8 cellular contexts compared by ENCODE assay signal in genomic region chr11:5690216-5690615, GRCh38. TPM values are rescaled to one million over a fixed set of nuclear protein-coding genes. Genes with fewer than 3 reads are reported as not detected.
A peak's percentile ranks its signal among the peaks of the same experiment; 100 is the strongest.
DNase-seq lines count a peak whose midpoint lies in the region; ATAC-seq and TF ChIP-seq lines count a peak whose summit lies in the region.

No MANE protein-coding gene starts in this region.

- H3K4me3 ChIP-seq in astrocyte of the cerebellum (ENCODE audit: low read depth, low read length) (peak overlapping the region; percentile 46), thyroid gland (replicated peaks in 1 of 3) (peak overlapping the region in 2 of 3 donors; percentile 6 to 27)

- ATAC-seq in GM21825 (IDR thresholded peaks at IDR 0.05; ENCODE audit: unreplicated experiment), result no peak

- peaks cover 28% of the 10 kb centered on the region for H3K36me3 Mint-ChIP-seq in activated CD4-positive, alpha-beta T cell treated with anti-CD3 and anti-CD28 coated beads, Interleukin-2, amount 10 ng/mL, durations not matched to agents 24 days and 14 days (ENCODE audit: low read depth)

- peak overlapping the region; percentile 89 for H3K4me3 Mint-ChIP-seq in activated CD4-positive, alpha-beta T cell treated with anti-CD3 and anti-CD28 coated beads, Interleukin-2, amount 10 ng/mL, durations not matched to agents 24 days and 14 days

- peak; percentile 61 for DNase-seq in activated CD4-positive, alpha-beta T cell treated with anti-CD3 and anti-CD28 coated beads, Interleukin-2, amount 10 ng/mL, durations not matched to agents 24 days and 14 days
- DNase-seq in activated CD4-positive, alpha-beta T cell treated with anti-CD3 and anti-CD28 coated beads for 48 hours, result no peak
- no peak for DNase-seq in astrocyte of the cerebellum (ENCODE audit: low read depth)
- no peak for DNase-seq in thyroid gland
- DNase-seq in NCI-H187 (lab: John Stamatoyannopoulos, UW), result no peak
- no peak for DNase-seq in NCI-H82 treated with DMSO at 0.1 percent for 48 hours (lab: John Stamatoyannopoulos, UW; ENCODE audit: unreplicated experiment)

- H3K4me1 Mint-ChIP-seq in activated CD4-positive, alpha-beta T cell treated with anti-CD3 and anti-CD28 coated beads, Interleukin-2, amount 10 ng/mL, durations not matched to agents 24 days and 14 days, result peaks cover 52% of the 10 kb centered on the region

- no peaks in the 10 kb centered on the region for H3K9me3 Mint-ChIP-seq in activated CD4-positive, alpha-beta T cell treated with anti-CD3 and anti-CD28 coated beads, Interleukin-2, amount 10 ng/mL, durations not matched to agents 24 days and 14 days

- intact Hi-C loops in activated CD4-positive, alpha-beta T cell treated with anti-CD3 and anti-CD28 coated beads, Interleukin-2, amount 10 ng/mL, durations not matched to agents 24 days and 14 days (cut with micrococcal nuclease), result no loop called here
- intact Hi-C loops in thyroid gland (cut with DNase I), result no loop called here

- no peaks in the 10 kb centered on the region for H3K36me3 ChIP-seq in thyroid gland

- H3K27ac ChIP-seq in layer of hippocampus (ENCODE audit: low read depth, low read length) (peak overlapping the region; percentile 44), thyroid gland (peak overlapping the region; percentile 80 to 92 (median 82))

- H3K27ac Mint-ChIP-seq in activated CD4-positive, alpha-beta T cell treated with anti-CD3 and anti-CD28 coated beads, Interleukin-2, amount 10 ng/mL, durations not matched to agents 24 days and 14 days, result peak overlapping the region; percentile 88

- no peaks in the 10 kb centered on the region for H3K9me3 ChIP-seq in thyroid gland

- peaks cover 7% of the 10 kb centered on the region in 2 donors for H3K4me1 ChIP-seq in thyroid gland

- H3K27me3 Mint-ChIP-seq in activated CD4-positive, alpha-beta T cell treated with anti-CD3 and anti-CD28 coated beads, Interleukin-2, amount 10 ng/mL, durations not matched to agents 24 days and 14 days, result no peaks in the 10 kb centered on the region

- no peak for TF ChIP-seq CTCF in astrocyte of the cerebellum (IDR thresholded peaks at IDR 0.05; ENCODE audit: low read depth, low read length, missing control alignments)
- TF ChIP-seq CTCF in thyroid gland (IDR thresholded peaks at IDR 0.05), result no peak

- H3K27me3 ChIP-seq in layer of hippocampus (ENCODE audit: control insufficient read depth, insufficient read depth, low read length) (no peaks in the 10 kb centered on the region), thyroid gland (no peaks in the 10 kb centered on the region)

- in situ Hi-C loops in astrocyte of the cerebellum (cut with HindIII; ENCODE audit: low sequenced_read_pairs), result loop anchor here (5.0 kb wide), 1 partner anchor 88 kb away; no protein-coding TSS in a partner anchor

- TF ChIP-seq POLR2A in thyroid gland (IDR thresholded peaks at IDR 0.05), result peak in 1 of 2 donors; percentile 1

- 44 to 59% methylated on average over 5 of the region's 5 CpGs for WGBS in thyroid gland, 2 donors

RNA-seq across cellular contexts. Expression of gene TRIM22, which starts 0.6 kb away (rescaled TPM):
- 104 and 107 TPM in 2 replicates for total RNA-seq in activated CD4-positive, alpha-beta T cell treated with anti-CD3 and anti-CD28 coated beads, Interleukin-2, amount 10 ng/mL, durations not matched to agents 24 days and 14 days
- 10 to 100 TPM; 20.1 to 45.0 (median 28.1) TPM for total RNA-seq in thyroid gland

RNA-seq across cellular contexts. Expression of gene TRIM5, which starts 5.3 kb away (rescaled TPM):
- 9.3 and 9.7 TPM in 2 replicates for total RNA-seq in activated CD4-positive, alpha-beta T cell treated with anti-CD3 and anti-CD28 coated beads, Interleukin-2, amount 10 ng/mL, durations not matched to agents 24 days and 14 days
- 10 to 100 TPM; 20.8 to 61.5 (median 43.3) TPM for total RNA-seq in thyroid gland

RNA-seq across cellular contexts. Expression of gene OR56B1, which starts 46.0 kb away (rescaled TPM):
- 0.16 TPM in 1 of 2 replicates, not detected in the other for total RNA-seq in activated CD4-positive, alpha-beta T cell treated with anti-CD3 and anti-CD28 coated beads, Interleukin-2, amount 10 ng/mL, durations not matched to agents 24 days and 14 days
- total RNA-seq in thyroid gland, result not detected
